27 cellular contexts compared by ENCODE assay signal in genomic region chr9:27856748-27857147, GRCh38.
"Had no signal": no experiment of that assay in that cellular context is flagged by ENCODE, and none has a peak within 500 bp of the region (broad histone marks: within the 10 kb centered on the region; RNA-seq: fewer than 3 reads in every experiment).

No MANE protein-coding gene starts in this region.

- H3K27me3 ChIP-seq: stomach, suprapubic skin, testis, thyroid gland, tibial artery, tibial nerve, transverse colon, upper lobe of left lung, upper lobe of right lung, uterus, vagina had no signal

- H3K27ac Mint-ChIP-seq: stimulated activated effector memory CD8-positive, alpha-beta T cell treated with anti-CD3 and anti-CD28 coated beads, Interleukin-12 subunit alpha, Interleukin-12 subunit beta, amount 100 ng/mL, for 72 hours; stimulated activated memory B cell treated with anti-CD40 and anti-IgM and Interleukin-4, amounts not matched to agents 10 μg/mL and 1 μg/mL and 100 μg/mL, for 72 hours; stimulated activated naive B cell treated with anti-CD40 and anti-IgM and Interleukin-4, amounts not matched to agents 10 μg/mL and 1 μg/mL and 100 μg/mL, for 72 hours; stimulated activated naive CD8-positive, alpha-beta T cell treated with anti-CD3 and anti-CD28 coated beads, Interleukin-15, amount 100 ng/mL, for 72 hours; stimulated activated naive CD8-positive, alpha-beta T cell treated with anti-CD3 and anti-CD28 coated beads, Interleukin-15, Interleukin-2, amounts not matched to agents 100 ng/mL and 50 ng/mL, for 24 hours; type B pancreatic cell had no signal

- H3K4me1 ChIP-seq: stomach, suprapubic skin, testis, thyroid gland, tibial artery, tibial nerve, transverse colon, upper lobe of left lung, upper lobe of right lung, uterus, vagina had no signal

- H3K4me1 Mint-ChIP-seq: stimulated activated effector memory CD8-positive, alpha-beta T cell treated with anti-CD3 and anti-CD28 coated beads, Interleukin-12 subunit alpha, Interleukin-12 subunit beta, amount 100 ng/mL, for 72 hours; stimulated activated memory B cell treated with anti-CD40 and anti-IgM and Interleukin-4, amounts not matched to agents 10 μg/mL and 1 μg/mL and 100 μg/mL, for 72 hours; stimulated activated naive B cell treated with anti-CD40 and anti-IgM and Interleukin-4, amounts not matched to agents 10 μg/mL and 1 μg/mL and 100 μg/mL, for 72 hours; stimulated activated naive CD8-positive, alpha-beta T cell treated with anti-CD3 and anti-CD28 coated beads, Interleukin-15, amount 100 ng/mL, for 72 hours had no signal

- H3K36me3 ChIP-seq: stomach, suprapubic skin, thoracic aorta, thyroid gland, tibial artery, tibial nerve, transverse colon, upper lobe of left lung, upper lobe of right lung, uterus, vagina had no signal

- ATAC-seq: stimulated activated effector memory CD8-positive, alpha-beta T cell treated with anti-CD3 and anti-CD28 coated beads, Interleukin-12 subunit alpha, Interleukin-12 subunit beta, amount 100 ng/mL, for 72 hours; stimulated activated memory B cell treated with anti-CD40 and anti-IgM and Interleukin-4, amounts not matched to agents 10 μg/mL and 1 μg/mL and 100 μg/mL, for 72 hours; stimulated activated naive B cell treated with anti-CD40 and anti-IgM and Interleukin-4, amounts not matched to agents 10 μg/mL and 1 μg/mL and 100 μg/mL, for 72 hours; stimulated activated naive CD8-positive, alpha-beta T cell treated with anti-CD3 and anti-CD28 coated beads, Interleukin-15, amount 100 ng/mL, for 72 hours; stimulated activated naive CD8-positive, alpha-beta T cell treated with anti-CD3 and anti-CD28 coated beads, Interleukin-15, Interleukin-2, amounts not matched to agents 100 U/mL and 50 U/mL, for 24 hours; upper lobe of right lung had no signal

- H3K27me3 Mint-ChIP-seq: type B pancreatic cell had no signal

- H3K4me3 Mint-ChIP-seq: stimulated activated effector memory CD8-positive, alpha-beta T cell treated with anti-CD3 and anti-CD28 coated beads, Interleukin-12 subunit alpha, Interleukin-12 subunit beta, amount 100 ng/mL, for 72 hours; stimulated activated memory B cell treated with anti-CD40 and anti-IgM and Interleukin-4, amounts not matched to agents 10 μg/mL and 1 μg/mL and 100 μg/mL, for 72 hours; stimulated activated naive B cell treated with anti-CD40 and anti-IgM and Interleukin-4, amounts not matched to agents 10 μg/mL and 1 μg/mL and 100 μg/mL, for 72 hours; stimulated activated naive CD8-positive, alpha-beta T cell treated with anti-CD3 and anti-CD28 coated beads, Interleukin-15, amount 100 ng/mL, for 72 hours; stimulated activated naive CD8-positive, alpha-beta T cell treated with anti-CD3 and anti-CD28 coated beads, Interleukin-15, Interleukin-2, amounts not matched to agents 100 ng/mL and 50 ng/mL, for 24 hours; type B pancreatic cell had no signal

- H3K36me3 Mint-ChIP-seq: stimulated activated effector memory CD8-positive, alpha-beta T cell treated with anti-CD3 and anti-CD28 coated beads, Interleukin-12 subunit alpha, Interleukin-12 subunit beta, amount 100 ng/mL, for 72 hours; stimulated activated memory B cell treated with anti-CD40 and anti-IgM and Interleukin-4, amounts not matched to agents 10 μg/mL and 1 μg/mL and 100 μg/mL, for 72 hours; stimulated activated naive B cell treated with anti-CD40 and anti-IgM and Interleukin-4, amounts not matched to agents 10 μg/mL and 1 μg/mL and 100 μg/mL, for 72 hours; type B pancreatic cell had no signal

- H3K9me3 Mint-ChIP-seq: stimulated activated memory B cell treated with anti-CD40 and anti-IgM and Interleukin-4, amounts not matched to agents 10 μg/mL and 1 μg/mL and 100 μg/mL, for 72 hours; stimulated activated naive B cell treated with anti-CD40 and anti-IgM and Interleukin-4, amounts not matched to agents 10 μg/mL and 1 μg/mL and 100 μg/mL, for 72 hours; stimulated activated naive CD8-positive, alpha-beta T cell treated with anti-CD3 and anti-CD28 coated beads, Interleukin-15, amount 100 ng/mL, for 72 hours; stimulated activated naive CD8-positive, alpha-beta T cell treated with anti-CD3 and anti-CD28 coated beads, Interleukin-15, Interleukin-2, amounts not matched to agents 100 ng/mL and 50 ng/mL, for 24 hours; type B pancreatic cell had no signal

- H3K4me3 ChIP-seq: stomach, suprapubic skin, testis, thoracic aorta, thyroid gland, tibial artery, tibial nerve, transverse colon, upper lobe of left lung, upper lobe of right lung, uterus, vagina had no signal

- H3K9me3 ChIP-seq: stomach, suprapubic skin, testis, thoracic aorta, thyroid gland, tibial artery, tibial nerve, transverse colon, upper lobe of left lung, upper lobe of right lung, uterus, vagina had no signal

- H3K27ac ChIP-seq: stomach, suprapubic skin, testis, thoracic aorta, thyroid gland, tibial artery, tibial nerve, transverse colon, upper lobe of left lung, upper lobe of right lung, uterus, vagina had no signal

- DNase-seq: stimulated activated CD4-positive, alpha-beta T cell treated with anti-CD3 and anti-CD28 coated beads, Interleukin-2, amount 100 ng/mL, for 48 hours; stimulated activated CD4-positive, alpha-beta T cell treated with anti-CD3 and anti-CD28 coated beads, Interleukin-4, amount 100 ng/mL, for 1 hour; stimulated activated CD4-positive, alpha-beta T cell treated with anti-CD3 and anti-CD28 coated beads, Interleukin-4, amount 100 ng/mL, for 24 hours; stimulated activated CD4-positive, alpha-beta T cell treated with anti-CD3 and anti-CD28 coated beads, Interleukin-4, amount 100 ng/mL, for 4 hours; stimulated activated CD8-positive, alpha-beta memory T cell treated with anti-CD3 and anti-CD28 coated beads, Interleukin-4, amount 100 ng/mL, for 48 hours; stimulated activated naive B cell treated with anti-CD40 and anti-IgM and Interleukin-4, amounts not matched to agents 10 μg/mL and 1 μg/mL and 100 μg/mL, for 72 hours; stimulated activated naive CD4-positive, alpha-beta T cell; stimulated activated naive CD4-positive, alpha-beta T cell treated with Interleukin-2 at 50 U/mL for 16 hours; stimulated activated naive CD8-positive, alpha-beta T cell treated with anti-CD3 and anti-CD28 coated beads, Interleukin-15, amount 100 ng/mL, for 72 hours; stimulated activated naive CD8-positive, alpha-beta T cell treated with anti-CD3 and anti-CD28 coated beads, Interleukin-15, Interleukin-2, amounts not matched to agents 100 U/mL and 50 U/mL, for 24 hours; stomach; substantia nigra; testis; thyroid gland; tibial artery; transverse colon; upper lobe of left lung; upper lobe of right lung; uterus had no signal
